Comparison of ENCODE assay signal across 16 cellular contexts in the genomic region with DNA sequence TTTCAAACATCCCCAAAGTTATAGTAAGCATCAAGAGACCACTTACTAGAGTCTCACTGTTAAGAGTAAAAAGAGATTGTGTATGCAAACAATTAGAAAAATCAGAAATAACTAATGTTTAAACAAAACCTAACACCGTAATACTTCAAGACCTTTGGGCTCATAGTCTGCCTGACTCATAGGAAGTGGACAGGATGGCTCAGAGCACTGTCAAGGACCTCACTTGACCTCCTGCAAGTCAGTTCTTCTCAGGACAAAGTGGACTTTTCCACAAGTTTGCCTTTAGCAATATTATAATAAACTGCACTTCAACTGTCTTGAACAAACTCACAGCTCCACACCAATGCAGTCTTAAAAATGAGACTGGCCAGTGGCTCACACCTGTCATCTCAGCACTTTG. TPM values are rescaled to one million over a fixed set of nuclear protein-coding genes. Genes with fewer than 3 reads are reported as not detected.
DNase-seq lines count a peak whose midpoint lies in the region; ATAC-seq and TF ChIP-seq lines count a peak whose summit lies in the region.
"Had no signal": no experiment of that assay in that cellular context is flagged by ENCODE, and none has a peak within 500 bp of the region (broad histone marks: within the 10 kb centered on the region; RNA-seq: fewer than 3 reads in every experiment).

No MANE protein-coding gene starts in this region.

- H2AK5ac ChIP-seq in IMR-90 (ENCODE audit: low read depth, low read length): peak overlapping the region; percentile 9; the same call in 1 of the 2 replicates

- H4K8ac ChIP-seq in IMR-90 (ENCODE audit: low read depth in 2 of 2, low read length in 2 of 2): peak overlapping the region in 1 of 2 experiments; percentile 52; a peak in 2 of 4 replicates

- no peak for TF ChIP-seq RAD21 in IMR-90 (IDR thresholded peaks at IDR 0.05; ENCODE audit: low read length)

- no peak overlapping the region for H2AK9ac ChIP-seq in IMR-90 (replicated peaks; ENCODE audit: low read depth, low read length, poor library complexity)

- H3K9me1 ChIP-seq in IMR-90 (ENCODE audit: insufficient read depth, low read length): peaks cover 14% of the 10 kb centered on the region

- TF ChIP-seq CTCF in IMR-90 (conservative IDR thresholded peaks at IDR 0.05; ENCODE audit: low read depth, low read length): no peak
- TF ChIP-seq CTCF in brain microvascular endothelial cell (IDR thresholded peaks at IDR 0.05; ENCODE audit: low read depth, low read length, missing control alignments): no peak
- no peak for TF ChIP-seq CTCF in ovary (IDR thresholded peaks at IDR 0.05)

- TF ChIP-seq EP300 in ovary (IDR thresholded peaks at IDR 0.05): no peak

- peak overlapping the region; percentile 58 for H3K4ac ChIP-seq in IMR-90 (ENCODE audit: low read depth, low read length)

- H3K4me2 ChIP-seq in IMR-90 (ENCODE audit: low read depth, low read length): no peak overlapping the region

- H3K27me3 ChIP-seq in IMR-90 (ENCODE audit: control insufficient read depth, insufficient read depth, low read length) (no peaks in the 10 kb centered on the region), brain microvascular endothelial cell (replicated peaks) (no peaks in the 10 kb centered on the region), ovary (no peaks in the 10 kb centered on the region)

- intact Hi-C loops in IMR-90 (cut with micrococcal nuclease) (no loop called here), ovary (cut with DNase I) (no loop called here)

- H2BK20ac ChIP-seq in IMR-90 (ENCODE audit: low read depth, low read length): peak overlapping the region; percentile 68; the same call in 1 of the 2 replicates

- H3K9me3 ChIP-seq in IMR-90 (ENCODE audit: control insufficient read depth, insufficient read depth, low read length) (no peaks in the 10 kb centered on the region), ovary (no peaks in the 10 kb centered on the region)

- no peak overlapping the region for H4K5ac ChIP-seq in IMR-90 (ENCODE audit: low read depth, low read length)

- WGBS in IMR-90 (ENCODE audit: extremely low coverage in 2 of 2, insufficient read length in 1 of 2), 2 experiments: no CpG with 5 or more reads among the region's 1 CpG
- 66 to 84% (median 81%) methylated on average over 1 of the region's 1 CpG for WGBS in ovary, 3 donors

- DNase-seq in AG20443 (ENCODE audit: low spot score) (peak; percentile 22), IMR-90 (peak; percentile 84), brain microvascular endothelial cell (peak; percentile 11), glomerular visceral epithelial cell (ENCODE audit: extremely low spot score) (peak; percentile 22), foreskin melanocyte (no peak), ovary (no peak)
- DNase-seq in stimulated activated CD4-positive, alpha-beta T cell treated with anti-CD3 and anti-CD28 coated beads, Interleukin-15, amount 100 ng/mL, for 24 hours: no peak
- DNase-seq: GDM1, H7, NCI-H1417, NCI-H1694 treated with DMSO at 0.1 percent for 48 hours, NCI-H446, NCI-H526, OCI-M1, SHP77 had no signal

- in situ Hi-C loops in IMR-90 (cut with MboI; ENCODE audit: low sequenced_read_pairs): loop anchor here (10.0 to 25.0 kb wide), 2 partner anchors 321 to 761 kb away; no protein-coding TSS in a partner anchor
- in situ Hi-C loops in brain microvascular endothelial cell (cut with HindIII; ENCODE audit: low pct_ligation_motif_present, low sequenced_read_pairs): no loop called here

- H4K91ac ChIP-seq in IMR-90 (ENCODE audit: insufficient read depth, low read depth, low read length): peak overlapping the region; percentile 42; the same call in 1 of the 2 replicates

- H3K23ac ChIP-seq in IMR-90 (ENCODE audit: low read depth, low read length): no peak overlapping the region

- H3K4me3 ChIP-seq in IMR-90 (ENCODE audit: insufficient read depth, low read depth, low read length): no peak overlapping the region
- H3K4me3 ChIP-seq in brain microvascular endothelial cell (ENCODE audit: low read depth, low read length): no peak overlapping the region
- no peak overlapping the region for H3K4me3 ChIP-seq in ovary

- H3K27ac ChIP-seq in IMR-90 (ENCODE audit: insufficient read depth, low read length): no peak overlapping the region; the same call in 1 of the 2 replicates
- no peak overlapping the region for H3K27ac ChIP-seq in brain microvascular endothelial cell
- H3K27ac ChIP-seq in ovary: no peak overlapping the region

- dilution Hi-C loops in IMR-90 (cut with HindIII; ENCODE audit: low sequenced_read_pairs, unreplicated experiment): no loop called here

- POLR2A ChIA-PET in IMR-90 (lab: Charles Lee; ENCODE audit: unreplicated experiment): no interaction called here

- H3K36me3 ChIP-seq in IMR-90 (ENCODE audit: control insufficient read depth, insufficient read depth, low read length): no peaks in the 10 kb centered on the region
- no peaks in the 10 kb centered on the region for H3K36me3 ChIP-seq in brain microvascular endothelial cell (replicated peaks)
- no peaks in the 10 kb centered on the region for H3K36me3 ChIP-seq in ovary

- peak overlapping the region; percentile 71 for H2AFZ ChIP-seq in IMR-90 (replicated peaks; ENCODE audit: low read length, poor library complexity)

- no peak overlapping the region for H3K14ac ChIP-seq in IMR-90 (replicated peaks; ENCODE audit: low read depth, low read length)

- ATAC-seq in IMR-90 (ENCODE audit: low read depth) (peak; percentile 64), GM19351 (IDR thresholded peaks at IDR 0.05; ENCODE audit: unreplicated experiment) (no peak)

- no peaks in the 10 kb centered on the region for H4K20me1 ChIP-seq in IMR-90 (ENCODE audit: insufficient read depth, low read length)

- no peak overlapping the region for H3K18ac ChIP-seq in IMR-90 (ENCODE audit: low read depth, low read length)

- CTCF ChIA-PET in IMR-90 (lab: Yijun Ruan, JAX): no interaction called here

- no TSS peak for BruUV-seq in IMR-90 (replicated peaks; lab: Mats Ljungman, UMichigan)

- H3K9ac ChIP-seq in IMR-90 (ENCODE audit: low read depth, low read length): no peak overlapping the region

- H2BK5ac ChIP-seq in IMR-90 (ENCODE audit: low read depth, low read length, poor library complexity, severe bottlenecking): peak overlapping the region; percentile 79

- peak overlapping the region; percentile 83 for H2BK120ac ChIP-seq in IMR-90 (ENCODE audit: low read depth, low read length)

- no peak overlapping the region; the same call in 2 of the 3 replicates for H2BK15ac ChIP-seq in IMR-90 (ENCODE audit: low read depth, low read length)

- H3K56ac ChIP-seq in IMR-90 (ENCODE audit: extremely low read depth, insufficient read depth, low read length): no peak overlapping the region

- TF ChIP-seq POLR2A in IMR-90 (IDR thresholded peaks at IDR 0.05; ENCODE audit: low read depth, low read length): no peak
- TF ChIP-seq POLR2A in ovary (IDR thresholded peaks at IDR 0.05): no peak

- H3K4me1 ChIP-seq in IMR-90 (ENCODE audit: control insufficient read depth, insufficient read depth, low read length) (peaks cover 14% of the 10 kb centered on the region), ovary (ENCODE audit: insufficient read depth) (no peaks in the 10 kb centered on the region)

- no peaks in the 10 kb centered on the region; a peak in 1 of 4 replicates for H3K79me1 ChIP-seq in IMR-90 (ENCODE audit: low read depth in 1 of 2, low read length in 2 of 2)

TF ChIP-seq in IMR-90, 13 proteins besides CTCF, POLR2A, EP300 and RAD21:
- no peak for TF ChIP-seq CHD1 (IDR thresholded peaks at IDR 0.05; ENCODE audit: low read depth, low read length)
- TF ChIP-seq, protein P1, sequence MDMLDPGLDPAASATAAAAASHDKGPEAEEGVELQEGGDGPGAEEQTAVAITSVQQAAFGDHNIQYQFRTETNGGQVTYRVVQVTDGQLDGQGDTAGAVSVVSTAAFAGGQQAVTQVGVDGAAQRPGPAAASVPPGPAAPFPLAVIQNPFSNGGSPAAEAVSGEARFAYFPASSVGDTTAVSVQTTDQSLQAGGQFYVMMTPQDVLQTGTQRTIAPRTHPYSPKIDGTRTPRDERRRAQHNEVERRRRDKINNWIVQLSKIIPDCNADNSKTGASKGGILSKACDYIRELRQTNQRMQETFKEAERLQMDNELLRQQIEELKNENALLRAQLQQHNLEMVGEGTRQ (IDR thresholded peaks at IDR 0.05; ENCODE audit: low read depth, low read length): no peak
- TF ChIP-seq MXI1 (IDR thresholded peaks at IDR 0.05; ENCODE audit: borderline replicate concordance, low read depth, low read length): no peak
- no peak for TF ChIP-seq SMC3 (IDR thresholded peaks at IDR 0.05; ENCODE audit: low read depth, low read length)
- no peak for TF ChIP-seq FOS (IDR thresholded peaks at IDR 0.05; ENCODE audit: low read depth, low read length)
- TF ChIP-seq, protein P2, sequence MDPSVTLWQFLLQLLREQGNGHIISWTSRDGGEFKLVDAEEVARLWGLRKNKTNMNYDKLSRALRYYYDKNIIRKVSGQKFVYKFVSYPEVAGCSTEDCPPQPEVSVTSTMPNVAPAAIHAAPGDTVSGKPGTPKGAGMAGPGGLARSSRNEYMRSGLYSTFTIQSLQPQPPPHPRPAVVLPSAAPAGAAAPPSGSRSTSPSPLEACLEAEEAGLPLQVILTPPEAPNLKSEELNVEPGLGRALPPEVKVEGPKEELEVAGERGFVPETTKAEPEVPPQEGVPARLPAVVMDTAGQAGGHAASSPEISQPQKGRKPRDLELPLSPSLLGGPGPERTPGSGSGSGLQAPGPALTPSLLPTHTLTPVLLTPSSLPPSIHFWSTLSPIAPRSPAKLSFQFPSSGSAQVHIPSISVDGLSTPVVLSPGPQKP (IDR thresholded peaks at IDR 0.05; ENCODE audit: borderline replicate concordance, low read depth, low read length): no peak
- no peak for TF ChIP-seq CEBPB (IDR thresholded peaks at IDR 0.05; ENCODE audit: low read depth, low read length)
- TF ChIP-seq RCOR1 (IDR thresholded peaks at IDR 0.05; ENCODE audit: insufficient replicate concordance, low read length): no peak
- no peak for TF ChIP-seq MAZ (IDR thresholded peaks at IDR 0.05; ENCODE audit: borderline replicate concordance, low read depth, low read length)
- no peak for TF ChIP-seq MAFK (IDR thresholded peaks at IDR 0.05; ENCODE audit: low read depth, low read length)
- no peak for TF ChIP-seq BHLHE40 (IDR thresholded peaks at IDR 0.05; ENCODE audit: low read depth, low read length)

RNA-seq across cellular contexts. Expression of a gene that starts 34.8 kb away (rescaled TPM):
- total RNA-seq in IMR-90 (2012; rRNA removed) (0.90 and 1.1 TPM in 2 replicates), ovary (1 to 10 TPM in 1 of 7 donors, under 1 TPM in 5, not detected in 1; 0.15 to 6.0 (median 0.63) TPM)
- polyA plus RNA-seq in IMR-90 (2012; rRNA removed) (2.9 and 5.3 TPM in 2 replicates), ovary (under 1 TPM; 0.33 to 0.37 TPM)
- 10.0 and 10.9 TPM in 2 replicates for polyA plus RNA-seq in IMR-90 (2012; cell fraction: cytosol; rRNA removed)
- 11.1 and 16.2 TPM in 2 replicates for polyA plus RNA-seq in IMR-90 (2012; cell fraction: nucleus; rRNA removed; ENCODE audit: low replicate concordance)

Comparison
In these comparisons a context has a peak if more than half of its experiments do, and no peak if none do; other contexts are left out.
1. DNase-seq: peak in AG20443 (single experiment), IMR-90 (single experiment), brain microvascular endothelial cell (single experiment) and glomerular visceral epithelial cell (single experiment); none in foreskin melanocyte (single experiment), stimulated activated CD4-positive, alpha-beta T cell treated with anti-CD3 and anti-CD28 coated beads, Interleukin-15, amount 100 ng/mL, for 24 hours (single experiment) and ovary (0 of 5).